Comparison of ENCODE assay signal across 16 cellular contexts in genomic region chr6:21067521-21067920, GRCh38.
"Had no signal": no experiment of that assay in that cellular context is flagged by ENCODE, and none has a peak within 500 bp of the region (broad histone marks: within the 10 kb centered on the region; RNA-seq: fewer than 3 reads in every experiment).

No MANE protein-coding gene starts in this region.

- H3K9me3 ChIP-seq: lower lobe of right lung, ovary, sigmoid colon, stomach, testis, upper lobe of right lung had no signal

- H2AFZ ChIP-seq: neural progenitor cell had no signal

- H3K27ac Mint-ChIP-seq: activated naive CD4-positive, alpha-beta T cell treated with anti-CD3 and anti-CD28 coated beads for 36 hours; activated T-helper 17 cell treated with anti-CD3 and anti-CD28 coated beads, Interleukin-2, amount 50 U/mL, for 72 hours; neural progenitor cell had no signal

- H3K36me3 ChIP-seq: lower lobe of right lung, neural progenitor cell, ovary, upper lobe of right lung had no signal

- H3K4me2 ChIP-seq: neural progenitor cell had no signal

- H3K27ac ChIP-seq: lower lobe of right lung, neural progenitor cell, ovary, sigmoid colon, stomach, testis, upper lobe of right lung had no signal

- H3K9ac ChIP-seq: neural progenitor cell had no signal

- H3K4me1 Mint-ChIP-seq: activated T-helper 17 cell treated with anti-CD3 and anti-CD28 coated beads, Interleukin-2, amount 50 U/mL, for 72 hours had no signal

- H3K4me3 Mint-ChIP-seq: activated naive CD4-positive, alpha-beta T cell treated with anti-CD3 and anti-CD28 coated beads for 36 hours; activated T-helper 17 cell treated with anti-CD3 and anti-CD28 coated beads, Interleukin-2, amount 50 U/mL, for 72 hours; neural progenitor cell had no signal

- H3K4me3 ChIP-seq: lower lobe of right lung, neural progenitor cell, ovary, sigmoid colon, stomach, testis, upper lobe of right lung had no signal

- H3K27me3 Mint-ChIP-seq: activated T-helper 17 cell treated with anti-CD3 and anti-CD28 coated beads, Interleukin-2, amount 50 U/mL, for 72 hours had no signal

- H3K27me3 ChIP-seq: neural progenitor cell, ovary, sigmoid colon, stomach, testis, upper lobe of right lung had no signal

- DNase-seq: activated CD4-positive, alpha-beta T cell treated with anti-CD3 and anti-CD28 coated beads for 1 hour; activated CD4-positive, alpha-beta T cell treated with anti-CD3 and anti-CD28 coated beads, Interleukin-2, amount 50 U/mL, for 48 hours; activated naive CD4-positive, alpha-beta T cell treated with anti-CD3 and anti-CD28 coated beads for 36 hours; head of caudate nucleus; left colon; lower lobe of right lung; midbrain; ovary; sigmoid colon; stimulated activated CD4-positive, alpha-beta T cell treated with anti-CD3 and anti-CD28 coated beads, Interleukin-12 subunit alpha, Interleukin-12 subunit beta, amount 100 ng/mL, for 4 hours; stimulated activated CD4-positive, alpha-beta T cell treated with anti-CD3 and anti-CD28 coated beads, Interleukin-2, amount 100 ng/mL, for 24 hours; stomach; testis; upper lobe of right lung had no signal

- H3K4me1 ChIP-seq: lower lobe of right lung, neural progenitor cell, sigmoid colon, stomach, testis, upper lobe of right lung had no signal
